15 cellular contexts compared by ENCODE assay signal in genomic region chr1:184223216-184223615, GRCh38.
A peak's percentile ranks its signal among the peaks of the same experiment; 100 is the strongest.
DNase-seq lines count a peak whose midpoint lies in the region; ATAC-seq and TF ChIP-seq lines count a peak whose summit lies in the region.
"Had no signal": no experiment of that assay in that cellular context is flagged by ENCODE, and none has a peak within 500 bp of the region (broad histone marks: within the 10 kb centered on the region; RNA-seq: fewer than 3 reads in every experiment).

No MANE protein-coding gene starts in this region.

- 87 to 90% methylated on average over 11 of the region's 11 CpGs for WGBS in heart right ventricle, 2 donors
- WGBS in upper lobe of left lung, 2 donors: 82 to 85% methylated on average over 10 to 11 of the region's 11 CpGs

- H3K9me3 ChIP-seq in heart right ventricle (no peaks in the 10 kb centered on the region), upper lobe of left lung (no peaks in the 10 kb centered on the region)
- no peaks in the 10 kb centered on the region for H3K9me3 ChIP-seq in naive thymus-derived CD4-positive, alpha-beta T cell (ENCODE audit: control insufficient read depth in 2 of 3, low read length in 3 of 3)
- H3K9me3 ChIP-seq: body of pancreas had no signal

- CTCF ChIA-PET in naive thymus-derived CD4-positive, alpha-beta T cell (lab: Charles Lee): interaction anchor here (1.4 to 1.5 kb wide), 2 partner anchors 266 to 268 kb away, joined by 3 to 7 read pairs; no protein-coding TSS in a partner anchor

- H3K4me3 Mint-ChIP-seq in naive thymus-derived CD4-positive, alpha-beta T cell: peak overlapping the region in 1 of 10 donors; percentile 16
- H3K4me3 Mint-ChIP-seq: activated CD8-positive, alpha-beta T cell treated with anti-CD3 and anti-CD28 coated beads, Interleukin-2, amount 10 ng/mL, durations not matched to agents 7 days and 5 days; activated T-helper 17 cell treated with anti-CD3 and anti-CD28 coated beads, Interleukin-2, amount 50 U/mL, for 72 hours; memory B cell had no signal

- H3K27me3 ChIP-seq in heart right ventricle (no peaks in the 10 kb centered on the region), upper lobe of left lung (no peaks in the 10 kb centered on the region)
- no peaks in the 10 kb centered on the region for H3K27me3 ChIP-seq in naive thymus-derived CD4-positive, alpha-beta T cell (ENCODE audit: control insufficient read depth in 2 of 2, insufficient read depth in 2 of 2, low read length in 2 of 2)
- H3K27me3 ChIP-seq: body of pancreas had no signal

- no peak for TF ChIP-seq EP300 in upper lobe of left lung (IDR thresholded peaks at IDR 0.05)

- H3K36me3 Mint-ChIP-seq in naive thymus-derived CD4-positive, alpha-beta T cell: no peaks in the 10 kb centered on the region
- H3K36me3 Mint-ChIP-seq: memory B cell had no signal

- H3K4me1 Mint-ChIP-seq in naive thymus-derived CD4-positive, alpha-beta T cell: peaks cover 0 to 4% (median 0%) of the 10 kb centered on the region in 7 donors
- H3K4me1 Mint-ChIP-seq: activated T-helper 17 cell treated with anti-CD3 and anti-CD28 coated beads, Interleukin-2, amount 50 U/mL, for 72 hours had no signal

- peak overlapping the region in 8 of 10 donors; percentile 12 to 49 (median 38) for H3K4me3 ChIP-seq in heart right ventricle
- H3K4me3 ChIP-seq in upper lobe of left lung: no peak overlapping the region
- H3K4me3 ChIP-seq in naive thymus-derived CD4-positive, alpha-beta T cell (ENCODE audit: low read length): no peak overlapping the region
- H3K4me3 ChIP-seq: body of pancreas had no signal

- intact Hi-C loops in heart right ventricle (cut with DNase I): loop anchor here in 8 of 10 donors (2.0 to 10.0 kb wide), 6 partner anchors 61 to 472 kb away; no protein-coding TSS in a partner anchor
- intact Hi-C loops in naive thymus-derived CD4-positive, alpha-beta T cell (cut with micrococcal nuclease): loop anchor here in 1 of 2 donors (2.0 to 5.0 kb wide), 2 partner anchors 61 to 266 kb away; no protein-coding TSS in a partner anchor

- ATAC-seq in heart right ventricle: peak in 3 of 8 donors; percentile 47 to 72 (median 48)
- peak; percentile 4 to 59 for ATAC-seq in upper lobe of left lung (ENCODE audit: low FRiP score in 2 of 2)
- ATAC-seq in naive thymus-derived CD4-positive, alpha-beta T cell: no peak
- no peak for ATAC-seq in HG02973 (IDR thresholded peaks at IDR 0.05; ENCODE audit: unreplicated experiment)
- ATAC-seq in HG02759 (IDR thresholded peaks at IDR 0.05; ENCODE audit: unreplicated experiment): no peak
- ATAC-seq: activated CD8-positive, alpha-beta T cell treated with anti-CD3 and anti-CD28 coated beads, Interleukin-2, amount 10 ng/mL, durations not matched to agents 7 days and 5 days; activated T-helper 17 cell treated with anti-CD3 and anti-CD28 coated beads, Interleukin-2, amount 50 U/mL, for 72 hours; Panc1 had no signal

- H3K27ac ChIP-seq in heart right ventricle (peak overlapping the region in 1 of 10 donors; percentile 37), upper lobe of left lung (no peak overlapping the region)
- no peak overlapping the region for H3K27ac ChIP-seq in naive thymus-derived CD4-positive, alpha-beta T cell (ENCODE audit: low read depth, low read length)
- H3K27ac ChIP-seq: body of pancreas, HL-60 had no signal

- H3K27me3 Mint-ChIP-seq in naive thymus-derived CD4-positive, alpha-beta T cell: peaks cover 0 to 19% (median 9%) of the 10 kb centered on the region in 5 donors
- H3K27me3 Mint-ChIP-seq: activated T-helper 17 cell treated with anti-CD3 and anti-CD28 coated beads, Interleukin-2, amount 50 U/mL, for 72 hours; memory B cell had no signal

- TF ChIP-seq CTCF in heart right ventricle (IDR thresholded peaks at IDR 0.05) (no peak), upper lobe of left lung (IDR thresholded peaks at IDR 0.05) (no peak)

- H3K27ac Mint-ChIP-seq in naive thymus-derived CD4-positive, alpha-beta T cell: no peak overlapping the region
- H3K27ac Mint-ChIP-seq: activated CD8-positive, alpha-beta T cell treated with anti-CD3 and anti-CD28 coated beads, Interleukin-2, amount 10 ng/mL, durations not matched to agents 7 days and 5 days; activated T-helper 17 cell treated with anti-CD3 and anti-CD28 coated beads, Interleukin-2, amount 50 U/mL, for 72 hours; memory B cell had no signal

- H3K9me3 Mint-ChIP-seq in naive thymus-derived CD4-positive, alpha-beta T cell: no peaks in the 10 kb centered on the region
- H3K9me3 Mint-ChIP-seq: activated T-helper 17 cell treated with anti-CD3 and anti-CD28 coated beads, Interleukin-2, amount 50 U/mL, for 72 hours; memory B cell had no signal

- TF ChIP-seq POLR2A in upper lobe of left lung (IDR thresholded peaks at IDR 0.05): no peak

- POLR2A ChIA-PET in naive thymus-derived CD4-positive, alpha-beta T cell (lab: Charles Lee): no interaction called here

- peak; percentile 4 to 10 for DNase-seq in stimulated activated CD4-positive, alpha-beta T cell treated with anti-CD3 and anti-CD28 coated beads, Interleukin-4, amount 100 ng/mL, for 4 hours
- no peak for DNase-seq in stimulated activated CD4-positive, alpha-beta T cell treated with anti-CD3 and anti-CD28 coated beads, Interleukin-4, amount 100 ng/mL, for 24 hours
- DNase-seq in NCI-H460 (ENCODE audit: extremely low read depth, low read depth) (peak; percentile 5), heart right ventricle (no peak), upper lobe of left lung (peak in 1 of 2 donors; percentile 28)
- DNase-seq in naive thymus-derived CD4-positive, alpha-beta T cell: no peak
- DNase-seq: DMS79 had no signal

- H3K36me3 ChIP-seq in heart right ventricle: no peaks in the 10 kb centered on the region
- no peaks in the 10 kb centered on the region for H3K36me3 ChIP-seq in upper lobe of left lung
- H3K36me3 ChIP-seq in naive thymus-derived CD4-positive, alpha-beta T cell (ENCODE audit: control insufficient read depth in 2 of 3, insufficient read depth in 3 of 3, low read length in 3 of 3): no peaks in the 10 kb centered on the region

- H3K4me1 ChIP-seq in heart right ventricle: peaks cover 0 to 8% (median 4%) of the 10 kb centered on the region in 9 donors
- peaks cover 0 to 10% (median 7%) of the 10 kb centered on the region in 4 donors for H3K4me1 ChIP-seq in upper lobe of left lung
- no peaks in the 10 kb centered on the region for H3K4me1 ChIP-seq in naive thymus-derived CD4-positive, alpha-beta T cell (ENCODE audit: control insufficient read depth in 2 of 2, insufficient read depth in 2 of 2, low read length in 2 of 2)

Comparison
In these comparisons a context has a peak if more than half of its experiments do, and no peak if none do; other contexts are left out.
1. DNase-seq: peak in stimulated activated CD4-positive, alpha-beta T cell treated with anti-CD3 and anti-CD28 coated beads, Interleukin-4, amount 100 ng/mL, for 4 hours (2 of 2) and NCI-H460 (single experiment); none in stimulated activated CD4-positive, alpha-beta T cell treated with anti-CD3 and anti-CD28 coated beads, Interleukin-4, amount 100 ng/mL, for 24 hours (single experiment), heart right ventricle (0 of 2) and naive thymus-derived CD4-positive, alpha-beta T cell (0 of 9).
2. ATAC-seq: peak in upper lobe of left lung (2 of 2); none in naive thymus-derived CD4-positive, alpha-beta T cell (single experiment), HG02973 (single experiment) and HG02759 (single experiment).
3. H3K4me3 ChIP-seq: peak in heart right ventricle (8 of 10); none in upper lobe of left lung (0 of 4) and naive thymus-derived CD4-positive, alpha-beta T cell (single experiment).